16 cellular contexts compared by ENCODE assay signal in genomic region chr10:30897547-30897946, GRCh38.
DNase-seq lines count a peak whose midpoint lies in the region; ATAC-seq and TF ChIP-seq lines count a peak whose summit lies in the region.
"Had no signal": no experiment of that assay in that cellular context is flagged by ENCODE, and none has a peak within 500 bp of the region (broad histone marks: within the 10 kb centered on the region; RNA-seq: fewer than 3 reads in every experiment).

No MANE protein-coding gene starts in this region.

- no peaks in the 10 kb centered on the region for H3K79me2 ChIP-seq in MM.1S (ENCODE audit: low read length)
- no peaks in the 10 kb centered on the region for H3K79me2 ChIP-seq in osteoblast (ENCODE audit: insufficient read depth, low read length)

- peaks cover 27% of the 10 kb centered on the region for H3K36me3 Mint-ChIP-seq in activated T-cell treated with anti-CD3 and anti-CD28 coated beads, Interleukin-2, amount 50 U/mL, for 4 hours (ENCODE audit: insufficient read depth)
- peaks cover 41% of the 10 kb centered on the region for H3K36me3 Mint-ChIP-seq in activated T-helper 2 cell treated with anti-CD3 and anti-CD28 coated beads, Interferon-gamma antibody, Interleukin-2, Interleukin-4, amounts not matched to agents 10 μg/mL and 5 μg/mL and 100 μg/mL, durations not matched to agents 14 hours and 24 hours and 36 hours (ENCODE audit: low read depth)

- H3K9me3 ChIP-seq in MM.1S (replicated peaks; ENCODE audit: insufficient read depth, low read length) = no peaks in the 10 kb centered on the region
- no peaks in the 10 kb centered on the region for H3K9me3 ChIP-seq in osteoblast (ENCODE audit: low read depth, low read length)
- H3K9me3 ChIP-seq: Caco-2 had no signal

- H3K27ac ChIP-seq in MM.1S (ENCODE audit: low read length) (no peak overlapping the region), osteoblast (ENCODE audit: low read depth, low read length) (no peak overlapping the region)

- H3K27ac Mint-ChIP-seq in activated T-helper 2 cell treated with anti-CD3 and anti-CD28 coated beads, Interferon-gamma antibody, Interleukin-2, Interleukin-4, amounts not matched to agents 10 μg/mL and 5 μg/mL and 100 μg/mL, durations not matched to agents 14 hours and 24 hours and 36 hours = peak overlapping the region; percentile 72
- H3K27ac Mint-ChIP-seq: CD4-positive, CD25-positive, alpha-beta regulatory T cell had no signal

- no peaks in the 10 kb centered on the region for H3F3A ChIP-seq in MM.1S (ENCODE audit: insufficient read depth, low read length)

- DNase-seq in activated T-cell treated with anti-CD3 and anti-CD28 coated beads, Interleukin-2, amount 50 U/mL, for 4 hours = no peak
- DNase-seq in activated T-cell treated with anti-CD3 and anti-CD28 coated beads for 4 hours (no peak), MM.1S (peak; percentile 10), AG08395 (ENCODE audit: low spot score) (no peak), osteoblast (ENCODE audit: insufficient read length, low spot score, missing footprints) (no peak)
- DNase-seq in activated T-helper 2 cell treated with anti-CD3 and anti-CD28 coated beads, Interferon-gamma antibody, Interleukin-2, Interleukin-4, amounts not matched to agents 10 μg/mL and 5 μg/mL and 100 μg/mL, durations not matched to agents 14 hours and 24 hours and 36 hours (ENCODE audit: low spot score) = no peak
- DNase-seq in stimulated activated naive CD8-positive, alpha-beta T cell treated with anti-CD3 and anti-CD28 coated beads, Interleukin-15, Interleukin-2, amounts not matched to agents 100 U/mL and 50 U/mL, for 24 hours = no peak
- DNase-seq: ACHN; Caco-2; CD4-positive, CD25-positive, alpha-beta regulatory T cell; DMS153; EL; NCI-H1092 treated with DMSO at 0.1 percent for 48 hours; NCI-H2081 treated with DMSO at 0.1 percent for 48 hours; NCI-H510A treated with DMSO at 0.1 percent for 48 hours; NCI-H82 had no signal

- no peak overlapping the region for H2AFZ ChIP-seq in MM.1S (ENCODE audit: low read length)
- H2AFZ ChIP-seq in osteoblast (ENCODE audit: low read length) = no peak overlapping the region

- ATAC-seq in activated T-cell treated with anti-CD3 and anti-CD28 coated beads, Interleukin-2, amount 50 U/mL, for 4 hours = peak; percentile 28 to 51
- ATAC-seq in stimulated activated naive CD8-positive, alpha-beta T cell treated with anti-CD3 and anti-CD28 coated beads, Interleukin-15, Interleukin-2, amounts not matched to agents 100 U/mL and 50 U/mL, for 24 hours = peak; percentile 65

- no peaks in the 10 kb centered on the region for H3K27me3 Mint-ChIP-seq in activated T-cell treated with anti-CD3 and anti-CD28 coated beads, Interleukin-2, amount 50 U/mL, for 4 hours (ENCODE audit: low read depth)
- H3K27me3 Mint-ChIP-seq in activated T-helper 2 cell treated with anti-CD3 and anti-CD28 coated beads, Interferon-gamma antibody, Interleukin-2, Interleukin-4, amounts not matched to agents 10 μg/mL and 5 μg/mL and 100 μg/mL, durations not matched to agents 14 hours and 24 hours and 36 hours (ENCODE audit: low read depth) = no peaks in the 10 kb centered on the region
- H3K27me3 Mint-ChIP-seq: CD4-positive, CD25-positive, alpha-beta regulatory T cell had no signal

- H3K4me2 ChIP-seq in MM.1S (ENCODE audit: low read depth, low read length) (no peak overlapping the region), osteoblast (ENCODE audit: insufficient read depth, low read length) (no peak overlapping the region)

- H3K9me3 Mint-ChIP-seq in activated T-cell treated with anti-CD3 and anti-CD28 coated beads, Interleukin-2, amount 50 U/mL, for 4 hours = peaks cover 4% of the 10 kb centered on the region
- H3K9me3 Mint-ChIP-seq in activated T-helper 2 cell treated with anti-CD3 and anti-CD28 coated beads, Interferon-gamma antibody, Interleukin-2, Interleukin-4, amounts not matched to agents 10 μg/mL and 5 μg/mL and 100 μg/mL, durations not matched to agents 14 hours and 24 hours and 36 hours = peaks cover 29% of the 10 kb centered on the region

- no peak overlapping the region for H3K4me3 ChIP-seq in MM.1S (ENCODE audit: low read length)
- no peak overlapping the region for H3K4me3 ChIP-seq in osteoblast (ENCODE audit: insufficient read depth, low read length)

- intact Hi-C loops in activated T-helper 2 cell treated with anti-CD3 and anti-CD28 coated beads, Interferon-gamma antibody, Interleukin-2, Interleukin-4, amounts not matched to agents 10 μg/mL and 5 μg/mL and 100 μg/mL, durations not matched to agents 14 hours and 24 hours and 36 hours (cut with micrococcal nuclease) = no loop called here

- peaks cover 21% of the 10 kb centered on the region for H3K4me1 ChIP-seq in MM.1S (ENCODE audit: low read length)
- peaks cover 2% of the 10 kb centered on the region for H3K4me1 ChIP-seq in osteoblast (ENCODE audit: insufficient read depth, low read length)
- H3K4me1 ChIP-seq: Caco-2 had no signal

- H3K27me3 ChIP-seq in MM.1S (replicated peaks; ENCODE audit: insufficient read depth, low read length) (no peaks in the 10 kb centered on the region), osteoblast (ENCODE audit: insufficient read depth, low read length) (no peaks in the 10 kb centered on the region)

- H3K9ac ChIP-seq in MM.1S (ENCODE audit: low read length) = no peak overlapping the region

- no peaks in the 10 kb centered on the region for H3K4me1 Mint-ChIP-seq in activated T-cell treated with anti-CD3 and anti-CD28 coated beads, Interleukin-2, amount 50 U/mL, for 4 hours (ENCODE audit: low read depth)
- peaks cover 11% of the 10 kb centered on the region for H3K4me1 Mint-ChIP-seq in activated T-helper 2 cell treated with anti-CD3 and anti-CD28 coated beads, Interferon-gamma antibody, Interleukin-2, Interleukin-4, amounts not matched to agents 10 μg/mL and 5 μg/mL and 100 μg/mL, durations not matched to agents 14 hours and 24 hours and 36 hours (ENCODE audit: low read depth)
- H3K4me1 Mint-ChIP-seq: CD4-positive, CD25-positive, alpha-beta regulatory T cell had no signal

- H4K20me1 ChIP-seq in MM.1S (ENCODE audit: insufficient read depth, low read length) (no peaks in the 10 kb centered on the region), osteoblast (ENCODE audit: insufficient read depth, low read length) (no peaks in the 10 kb centered on the region)

- no peaks in the 10 kb centered on the region for H3K36me3 ChIP-seq in MM.1S (replicated peaks; ENCODE audit: insufficient read depth, low read length)
- H3K36me3 ChIP-seq in osteoblast (ENCODE audit: insufficient read depth, low read length) = no peaks in the 10 kb centered on the region

- TF ChIP-seq CTCF in MM.1S (IDR thresholded peaks at IDR 0.05; ENCODE audit: low read length) (no peak), osteoblast (IDR thresholded peaks at IDR 0.05; ENCODE audit: extremely low read depth, low read depth, low read length) (no peak)

- H3K4me3 Mint-ChIP-seq in activated T-cell treated with anti-CD3 and anti-CD28 coated beads, Interleukin-2, amount 50 U/mL, for 4 hours = no peak overlapping the region
- H3K4me3 Mint-ChIP-seq in activated T-helper 2 cell treated with anti-CD3 and anti-CD28 coated beads, Interferon-gamma antibody, Interleukin-2, Interleukin-4, amounts not matched to agents 10 μg/mL and 5 μg/mL and 100 μg/mL, durations not matched to agents 14 hours and 24 hours and 36 hours (ENCODE audit: low read depth) = no peak overlapping the region
- H3K4me3 Mint-ChIP-seq: CD4-positive, CD25-positive, alpha-beta regulatory T cell had no signal

- no peaks in the 10 kb centered on the region for H3K9me2 ChIP-seq in MM.1S (replicated peaks; ENCODE audit: insufficient read depth, low read length)
